Comparison of ENCODE assay signal across 25 cellular contexts in the genomic region with DNA sequence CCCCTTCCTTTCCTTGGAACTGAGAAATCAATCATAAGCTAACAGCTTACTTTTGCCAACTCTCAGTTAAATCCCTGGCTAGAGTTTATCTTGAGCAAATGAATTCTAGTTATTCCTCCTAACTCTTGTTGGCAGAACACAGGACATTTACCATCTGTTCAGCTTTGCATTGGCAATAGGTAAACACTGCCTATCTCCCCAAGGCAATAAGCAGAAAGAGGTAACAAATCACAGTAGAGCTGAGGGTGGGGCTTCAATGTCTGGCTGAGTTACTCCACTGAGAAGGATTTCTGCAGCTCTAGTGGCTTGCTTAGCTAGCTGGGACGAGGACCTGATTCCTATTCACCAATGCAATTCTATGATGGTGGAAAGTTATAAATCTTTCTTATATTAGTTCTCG.
"Had no signal": no experiment of that assay in that cellular context is flagged by ENCODE, and none has a peak within 500 bp of the region (broad histone marks: within the 10 kb centered on the region; RNA-seq: fewer than 3 reads in every experiment).

No MANE protein-coding gene starts in this region.

- H3K27ac ChIP-seq: gastroesophageal sphincter, hepatocyte, right atrium auricular region, transverse colon had no signal

- H3K4me1 ChIP-seq: gastroesophageal sphincter, right atrium auricular region, transverse colon had no signal

- H3K27me3 Mint-ChIP-seq: activated CD4-positive, alpha-beta memory T cell treated with anti-CD3 and anti-CD28 coated beads for 36 hours; activated CD4-positive, alpha-beta T cell treated with anti-CD3 and anti-CD28 coated beads, Interleukin-2, amount 10 ng/mL, durations not matched to agents 24 days and 14 days; activated T-cell treated with anti-CD3 and anti-CD28 coated beads, Interleukin-2, amount 50 U/mL, for 24 hours; naive thymus-derived CD8-positive, alpha-beta T cell; stimulated activated memory B cell treated with anti-CD40 and anti-IgM and Interleukin-4, amounts not matched to agents 10 μg/mL and 1 μg/mL and 100 μg/mL, for 72 hours; stimulated activated naive CD8-positive, alpha-beta T cell treated with anti-CD3 and anti-CD28 coated beads, Interleukin-15, amount 100 ng/mL, for 72 hours had no signal

- H3K36me3 Mint-ChIP-seq: activated CD4-positive, alpha-beta memory T cell treated with anti-CD3 and anti-CD28 coated beads for 36 hours; stimulated activated memory B cell treated with anti-CD40 and anti-IgM and Interleukin-4, amounts not matched to agents 10 μg/mL and 1 μg/mL and 100 μg/mL, for 72 hours had no signal

- H3K4me3 ChIP-seq: gastroesophageal sphincter, hepatocyte, right atrium auricular region, smooth muscle cell, transverse colon had no signal

- H3K27ac Mint-ChIP-seq: activated CD4-positive, alpha-beta memory T cell treated with anti-CD3 and anti-CD28 coated beads for 36 hours; activated CD4-positive, alpha-beta T cell treated with anti-CD3 and anti-CD28 coated beads, Interleukin-2, amount 10 ng/mL, durations not matched to agents 24 days and 14 days; activated T-cell treated with anti-CD3 and anti-CD28 coated beads, Interleukin-2, amount 50 U/mL, for 24 hours; stimulated activated memory B cell treated with anti-CD40 and anti-IgM and Interleukin-4, amounts not matched to agents 10 μg/mL and 1 μg/mL and 100 μg/mL, for 72 hours; stimulated activated naive CD8-positive, alpha-beta T cell treated with anti-CD3 and anti-CD28 coated beads, Interleukin-15, amount 100 ng/mL, for 72 hours had no signal

- DNase-seq: activated CD4-positive, alpha-beta memory T cell treated with anti-CD3 and anti-CD28 coated beads for 36 hours; activated CD4-positive, alpha-beta T cell treated with anti-CD3 and anti-CD28 coated beads, Interleukin-2, amount 10 ng/mL, durations not matched to agents 24 days and 14 days; activated CD4-positive, CD25-positive, alpha-beta regulatory T cell treated with anti-CD3 and anti-CD28 coated beads, Interleukin-2, amount 50 U/mL, for 72 hours; activated CD8-positive, alpha-beta memory T cell treated with anti-CD3 and anti-CD28 coated beads, Interleukin-2, amount 50 U/mL, for 48 hours; activated gamma-delta T cell; activated naive CD4-positive, alpha-beta T cell treated with anti-CD3 and anti-CD28 coated beads, Interleukin-2, amount 50 U/mL, for 16 hours; activated T-cell treated with anti-CD3 and anti-CD28 coated beads, Interleukin-2, amount 50 U/mL, for 24 hours; amniotic stem cell; caudate nucleus; kidney; left colon; naive thymus-derived CD8-positive, alpha-beta T cell; nucleus accumbens; stimulated activated CD4-positive, alpha-beta T cell treated with anti-CD3 and anti-CD28 coated beads, Interleukin-1b, Interleukin-23, amount 100 ng/mL, for 48 hours; stimulated activated CD4-positive, alpha-beta T cell treated with anti-CD3 and anti-CD28 coated beads, Interleukin-4, amount 100 ng/mL, for 4 hours; stimulated activated CD8-positive, alpha-beta memory T cell treated with anti-CD3 and anti-CD28 coated beads, Interleukin-4, amount 100 ng/mL, for 48 hours; stimulated activated naive CD8-positive, alpha-beta T cell treated with anti-CD3 and anti-CD28 coated beads, Interleukin-15, amount 100 ng/mL, for 72 hours; T1000; transverse colon had no signal

- H3K4me1 Mint-ChIP-seq: activated CD4-positive, alpha-beta T cell treated with anti-CD3 and anti-CD28 coated beads, Interleukin-2, amount 10 ng/mL, durations not matched to agents 24 days and 14 days; naive thymus-derived CD8-positive, alpha-beta T cell; neural crest cell; stimulated activated memory B cell treated with anti-CD40 and anti-IgM and Interleukin-4, amounts not matched to agents 10 μg/mL and 1 μg/mL and 100 μg/mL, for 72 hours; stimulated activated naive CD8-positive, alpha-beta T cell treated with anti-CD3 and anti-CD28 coated beads, Interleukin-15, amount 100 ng/mL, for 72 hours had no signal

- H3K9me3 Mint-ChIP-seq: activated CD4-positive, alpha-beta T cell treated with anti-CD3 and anti-CD28 coated beads, Interleukin-2, amount 10 ng/mL, durations not matched to agents 24 days and 14 days; stimulated activated memory B cell treated with anti-CD40 and anti-IgM and Interleukin-4, amounts not matched to agents 10 μg/mL and 1 μg/mL and 100 μg/mL, for 72 hours had no signal

- H3K27me3 ChIP-seq: gastroesophageal sphincter, hepatocyte, right atrium auricular region, transverse colon had no signal

- H3K4me3 Mint-ChIP-seq: activated CD4-positive, alpha-beta memory T cell treated with anti-CD3 and anti-CD28 coated beads for 36 hours; activated CD4-positive, alpha-beta T cell treated with anti-CD3 and anti-CD28 coated beads, Interleukin-2, amount 10 ng/mL, durations not matched to agents 24 days and 14 days; activated T-cell treated with anti-CD3 and anti-CD28 coated beads, Interleukin-2, amount 50 U/mL, for 24 hours; naive thymus-derived CD8-positive, alpha-beta T cell; neural crest cell; stimulated activated memory B cell treated with anti-CD40 and anti-IgM and Interleukin-4, amounts not matched to agents 10 μg/mL and 1 μg/mL and 100 μg/mL, for 72 hours; stimulated activated naive CD8-positive, alpha-beta T cell treated with anti-CD3 and anti-CD28 coated beads, Interleukin-15, amount 100 ng/mL, for 72 hours had no signal

- H3K36me3 ChIP-seq: gastroesophageal sphincter, right atrium auricular region, transverse colon had no signal

- H3K9me3 ChIP-seq: gastroesophageal sphincter, right atrium auricular region, transverse colon had no signal
